Comparison of ENCODE assay signal across 1 cellular context in the genomic region with DNA sequence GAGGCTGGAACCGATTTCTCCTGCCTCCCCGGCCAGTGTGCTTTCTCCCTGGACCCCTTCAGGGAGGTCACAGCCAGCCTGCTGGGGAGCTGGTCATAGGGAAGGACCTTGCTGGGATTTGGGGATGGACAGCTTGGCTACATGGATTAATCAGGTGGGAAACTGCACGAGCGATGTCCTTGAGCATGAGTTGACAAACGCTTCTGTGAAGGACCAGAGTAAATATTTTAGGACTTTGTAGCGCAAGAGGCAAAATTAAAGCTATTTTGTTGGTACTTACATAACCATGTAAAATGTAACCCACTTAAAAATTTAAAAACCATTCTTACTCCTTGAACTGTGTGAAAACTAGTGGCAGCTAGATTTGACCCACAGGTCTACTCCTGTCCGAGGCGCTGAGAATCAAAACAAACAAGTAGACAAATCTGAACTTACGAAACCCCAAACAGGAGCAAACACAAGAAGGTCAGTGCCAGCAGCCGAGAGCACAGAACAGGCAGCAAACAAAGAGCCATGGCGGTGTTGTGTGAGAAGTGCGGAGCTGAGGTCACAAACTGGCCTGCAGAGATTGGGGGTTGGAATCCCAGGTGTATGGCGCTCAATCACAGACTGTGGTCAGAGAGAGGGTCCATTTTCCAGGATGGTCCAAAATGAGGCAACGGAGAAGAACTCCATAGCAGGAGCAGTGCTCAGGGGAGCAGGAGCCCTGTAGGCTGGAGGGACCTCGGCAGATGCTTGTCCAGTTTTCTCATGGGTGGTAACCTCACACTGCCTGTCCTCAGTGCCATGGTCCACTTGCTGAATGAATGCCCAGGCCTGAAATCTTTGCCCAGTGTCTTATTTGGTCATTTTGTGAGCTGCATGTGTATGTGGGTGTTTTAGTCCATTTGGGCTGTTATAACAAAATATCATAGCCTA.
TF ChIP-seq lines count a peak whose summit lies in the region.

No MANE protein-coding gene starts in this region.

TF ChIP-seq in HepG2, 621 proteins besides CTCF, POLR2A, EP300 and RAD21 (continued from another document and continues in another):
- TF ChIP-seq, protein P1, sequence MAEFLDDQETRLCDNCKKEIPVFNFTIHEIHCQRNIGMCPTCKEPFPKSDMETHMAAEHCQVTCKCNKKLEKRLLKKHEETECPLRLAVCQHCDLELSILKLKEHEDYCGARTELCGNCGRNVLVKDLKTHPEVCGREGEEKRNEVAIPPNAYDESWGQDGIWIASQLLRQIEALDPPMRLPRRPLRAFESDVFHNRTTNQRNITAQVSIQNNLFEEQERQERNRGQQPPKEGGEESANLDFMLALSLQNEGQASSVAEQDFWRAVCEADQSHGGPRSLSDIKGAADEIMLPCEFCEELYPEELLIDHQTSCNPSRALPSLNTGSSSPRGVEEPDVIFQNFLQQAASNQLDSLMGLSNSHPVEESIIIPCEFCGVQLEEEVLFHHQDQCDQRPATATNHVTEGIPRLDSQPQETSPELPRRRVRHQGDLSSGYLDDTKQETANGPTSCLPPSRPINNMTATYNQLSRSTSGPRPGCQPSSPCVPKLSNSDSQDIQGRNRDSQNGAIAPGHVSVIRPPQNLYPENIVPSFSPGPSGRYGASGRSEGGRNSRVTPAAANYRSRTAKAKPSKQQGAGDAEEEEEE (CRISPR knock-in tag; IDR thresholded peaks at IDR 0.05; ENCODE audit: borderline replicate concordance): no peak
- TF ChIP-seq THYN1 (CRISPR knock-in tag; IDR thresholded peaks at IDR 0.05; ENCODE audit: borderline replicate concordance, low read depth) (no peak), TEAD2 (CRISPR knock-in tag; IDR thresholded peaks at IDR 0.05) (no peak), ZNF501 (CRISPR knock-in tag; IDR thresholded peaks at IDR 0.05) (peak; percentile 62), HOXA3 (CRISPR knock-in tag; IDR thresholded peaks at IDR 0.05) (peak; percentile 61; the same call in 1 of the 2 replicates), NCOA2 (CRISPR knock-in tag; IDR thresholded peaks at IDR 0.05) (0 out of 2 replicates have a peak, but pooled peaks have one; percentile 18), FOXJ3 (CRISPR knock-in tag; IDR thresholded peaks at IDR 0.05; ENCODE audit: borderline replicate concordance) (peak; percentile 62), JUNB (CRISPR knock-in tag; IDR thresholded peaks at IDR 0.05; ENCODE audit: borderline replicate concordance) (no peak), FOXO1 (CRISPR knock-in tag; IDR thresholded peaks at IDR 0.05) (peak; percentile 28; the same call in 1 of the 2 replicates), KLF11 (CRISPR knock-in tag; IDR thresholded peaks at IDR 0.05) (no peak), GATAD2A (CRISPR knock-in tag; IDR thresholded peaks at IDR 0.05) (peak; percentile 66; the same call in 1 of the 2 replicates), LCORL (IDR thresholded peaks at IDR 0.05) (no peak), LCORL (CRISPR knock-in tag; IDR thresholded peaks at IDR 0.05) (peak; percentile 76), TARDBP (CRISPR knock-in tag; IDR thresholded peaks at IDR 0.05) (peak; percentile 49; the same call in 1 of the 2 replicates), ATRX (CRISPR knock-in tag; IDR thresholded peaks at IDR 0.05; ENCODE audit: borderline replicate concordance) (no peak), MYC (CRISPR knock-in tag; IDR thresholded peaks at IDR 0.05; ENCODE audit: borderline replicate concordance) (peak; percentile 26; the same call in 1 of the 2 replicates), ZNF569 (CRISPR knock-in tag; IDR thresholded peaks at IDR 0.05; ENCODE audit: borderline replicate concordance) (no peak), SAFB2 (CRISPR knock-in tag; IDR thresholded peaks at IDR 0.05; ENCODE audit: borderline replicate concordance, low read depth) (0 out of 2 replicates have a peak, but pooled peaks have one; percentile 53), NFYB (CRISPR knock-in tag; IDR thresholded peaks at IDR 0.05) (no peak), SOX5 (CRISPR knock-in tag; IDR thresholded peaks at IDR 0.05; ENCODE audit: borderline replicate concordance) (peak; percentile 62; the same call in 1 of the 2 replicates), HMG20B (CRISPR knock-in tag; conservative IDR thresholded peaks at IDR 0.05) (peak; percentile 80; the same call in 1 of the 2 replicates), ZNF644 (CRISPR knock-in tag; IDR thresholded peaks at IDR 0.05; ENCODE audit: low read depth) (peak; percentile 76), MED8 (CRISPR knock-in tag; IDR thresholded peaks at IDR 0.05; ENCODE audit: insufficient replicate concordance) (no peak), HNF4G (IDR thresholded peaks at IDR 0.05; ENCODE audit: borderline replicate concordance, low read depth, low read length) (0 out of 2 replicates have a peak, but pooled peaks have one; percentile 9), HNF4G (CRISPR knock-in tag; IDR thresholded peaks at IDR 0.05; ENCODE audit: borderline replicate concordance, low read depth) (no peak), ZNF350 (CRISPR knock-in tag; IDR thresholded peaks at IDR 0.05; ENCODE audit: borderline replicate concordance, low read depth) (peak; percentile 8; the same call in 1 of the 2 replicates), ZMYM2 (CRISPR knock-in tag; IDR thresholded peaks at IDR 0.05) (peak; percentile 39; the same call in 1 of the 2 replicates), ZNF274 (CRISPR knock-in tag; IDR thresholded peaks at IDR 0.05) (no peak), POGZ (CRISPR knock-in tag; IDR thresholded peaks at IDR 0.05) (peak; percentile 65; the same call in 1 of the 2 replicates), HDAC2 (CRISPR knock-in tag; IDR thresholded peaks at IDR 0.05) (peak; percentile 43; the same call in 1 of the 2 replicates)
- TF ChIP-seq, protein P2, sequence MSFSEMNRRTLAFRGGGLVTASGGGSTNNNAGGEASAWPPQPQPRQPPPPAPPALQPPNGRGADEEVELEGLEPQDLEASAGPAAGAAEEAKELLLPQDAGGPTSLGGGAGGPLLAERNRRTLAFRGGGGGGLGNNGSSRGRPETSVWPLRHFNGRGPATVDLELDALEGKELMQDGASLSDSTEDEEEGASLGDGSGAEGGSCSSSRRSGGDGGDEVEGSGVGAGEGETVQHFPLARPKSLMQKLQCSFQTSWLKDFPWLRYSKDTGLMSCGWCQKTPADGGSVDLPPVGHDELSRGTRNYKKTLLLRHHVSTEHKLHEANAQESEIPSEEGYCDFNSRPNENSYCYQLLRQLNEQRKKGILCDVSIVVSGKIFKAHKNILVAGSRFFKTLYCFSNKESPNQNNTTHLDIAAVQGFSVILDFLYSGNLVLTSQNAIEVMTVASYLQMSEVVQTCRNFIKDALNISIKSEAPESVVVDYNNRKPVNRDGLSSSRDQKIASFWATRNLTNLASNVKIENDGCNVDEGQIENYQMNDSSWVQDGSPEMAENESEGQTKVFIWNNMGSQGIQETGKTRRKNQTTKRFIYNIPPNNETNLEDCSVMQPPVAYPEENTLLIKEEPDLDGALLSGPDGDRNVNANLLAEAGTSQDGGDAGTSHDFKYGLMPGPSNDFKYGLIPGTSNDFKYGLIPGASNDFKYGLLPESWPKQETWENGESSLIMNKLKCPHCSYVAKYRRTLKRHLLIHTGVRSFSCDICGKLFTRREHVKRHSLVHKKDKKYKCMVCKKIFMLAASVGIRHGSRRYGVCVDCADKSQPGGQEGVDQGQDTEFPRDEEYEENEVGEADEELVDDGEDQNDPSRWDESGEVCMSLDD (CRISPR knock-in tag; IDR thresholded peaks at IDR 0.05; ENCODE audit: borderline replicate concordance): no peak
- TF ChIP-seq, protein P3, sequence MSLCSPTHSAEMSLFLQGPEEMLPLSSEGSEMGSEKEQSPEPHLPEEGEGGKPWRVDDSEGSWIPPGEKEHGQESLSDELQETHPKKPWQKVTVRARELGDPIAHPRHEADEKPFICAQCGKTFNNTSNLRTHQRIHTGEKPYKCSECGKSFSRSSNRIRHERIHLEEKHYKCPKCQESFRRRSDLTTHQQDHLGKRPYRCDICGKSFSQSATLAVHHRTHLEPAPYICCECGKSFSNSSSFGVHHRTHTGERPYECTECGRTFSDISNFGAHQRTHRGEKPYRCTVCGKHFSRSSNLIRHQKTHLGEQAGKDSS (CRISPR knock-in tag; IDR thresholded peaks at IDR 0.05; ENCODE audit: borderline replicate concordance, low read depth): 0 out of 2 replicates have a peak, but pooled peaks have one; percentile 57
- TF ChIP-seq, protein P4, sequence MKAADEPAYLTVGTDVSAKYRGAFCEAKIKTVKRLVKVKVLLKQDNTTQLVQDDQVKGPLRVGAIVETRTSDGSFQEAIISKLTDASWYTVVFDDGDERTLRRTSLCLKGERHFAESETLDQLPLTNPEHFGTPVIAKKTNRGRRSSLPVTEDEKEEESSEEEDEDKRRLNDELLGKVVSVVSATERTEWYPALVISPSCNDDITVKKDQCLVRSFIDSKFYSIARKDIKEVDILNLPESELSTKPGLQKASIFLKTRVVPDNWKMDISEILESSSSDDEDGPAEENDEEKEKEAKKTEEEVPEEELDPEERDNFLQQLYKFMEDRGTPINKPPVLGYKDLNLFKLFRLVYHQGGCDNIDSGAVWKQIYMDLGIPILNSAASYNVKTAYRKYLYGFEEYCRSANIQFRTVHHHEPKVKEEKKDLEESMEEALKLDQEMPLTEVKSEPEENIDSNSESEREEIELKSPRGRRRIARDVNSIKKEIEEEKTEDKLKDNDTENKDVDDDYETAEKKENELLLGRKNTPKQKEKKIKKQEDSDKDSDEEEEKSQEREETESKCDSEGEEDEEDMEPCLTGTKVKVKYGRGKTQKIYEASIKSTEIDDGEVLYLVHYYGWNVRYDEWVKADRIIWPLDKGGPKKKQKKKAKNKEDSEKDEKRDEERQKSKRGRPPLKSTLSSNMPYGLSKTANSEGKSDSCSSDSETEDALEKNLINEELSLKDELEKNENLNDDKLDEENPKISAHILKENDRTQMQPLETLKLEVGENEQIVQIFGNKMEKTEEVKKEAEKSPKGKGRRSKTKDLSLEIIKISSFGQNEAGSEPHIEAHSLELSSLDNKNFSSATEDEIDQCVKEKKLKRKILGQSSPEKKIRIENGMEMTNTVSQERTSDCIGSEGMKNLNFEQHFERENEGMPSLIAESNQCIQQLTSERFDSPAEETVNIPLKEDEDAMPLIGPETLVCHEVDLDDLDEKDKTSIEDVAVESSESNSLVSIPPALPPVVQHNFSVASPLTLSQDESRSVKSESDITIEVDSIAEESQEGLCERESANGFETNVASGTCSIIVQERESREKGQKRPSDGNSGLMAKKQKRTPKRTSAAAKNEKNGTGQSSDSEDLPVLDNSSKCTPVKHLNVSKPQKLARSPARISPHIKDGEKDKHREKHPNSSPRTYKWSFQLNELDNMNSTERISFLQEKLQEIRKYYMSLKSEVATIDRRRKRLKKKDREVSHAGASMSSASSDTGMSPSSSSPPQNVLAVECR (CRISPR knock-in tag; IDR thresholded peaks at IDR 0.05; ENCODE audit: borderline replicate concordance): no peak
- TF ChIP-seq, protein P5, sequence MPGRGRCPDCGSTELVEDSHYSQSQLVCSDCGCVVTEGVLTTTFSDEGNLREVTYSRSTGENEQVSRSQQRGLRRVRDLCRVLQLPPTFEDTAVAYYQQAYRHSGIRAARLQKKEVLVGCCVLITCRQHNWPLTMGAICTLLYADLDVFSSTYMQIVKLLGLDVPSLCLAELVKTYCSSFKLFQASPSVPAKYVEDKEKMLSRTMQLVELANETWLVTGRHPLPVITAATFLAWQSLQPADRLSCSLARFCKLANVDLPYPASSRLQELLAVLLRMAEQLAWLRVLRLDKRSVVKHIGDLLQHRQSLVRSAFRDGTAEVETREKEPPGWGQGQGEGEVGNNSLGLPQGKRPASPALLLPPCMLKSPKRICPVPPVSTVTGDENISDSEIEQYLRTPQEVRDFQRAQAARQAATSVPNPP (CRISPR knock-in tag; IDR thresholded peaks at IDR 0.05): no peak
- TF ChIP-seq, protein P6, sequence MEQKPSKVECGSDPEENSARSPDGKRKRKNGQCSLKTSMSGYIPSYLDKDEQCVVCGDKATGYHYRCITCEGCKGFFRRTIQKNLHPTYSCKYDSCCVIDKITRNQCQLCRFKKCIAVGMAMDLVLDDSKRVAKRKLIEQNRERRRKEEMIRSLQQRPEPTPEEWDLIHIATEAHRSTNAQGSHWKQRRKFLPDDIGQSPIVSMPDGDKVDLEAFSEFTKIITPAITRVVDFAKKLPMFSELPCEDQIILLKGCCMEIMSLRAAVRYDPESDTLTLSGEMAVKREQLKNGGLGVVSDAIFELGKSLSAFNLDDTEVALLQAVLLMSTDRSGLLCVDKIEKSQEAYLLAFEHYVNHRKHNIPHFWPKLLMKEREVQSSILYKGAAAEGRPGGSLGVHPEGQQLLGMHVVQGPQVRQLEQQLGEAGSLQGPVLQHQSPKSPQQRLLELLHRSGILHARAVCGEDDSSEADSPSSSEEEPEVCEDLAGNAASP (CRISPR knock-in tag; IDR thresholded peaks at IDR 0.05; ENCODE audit: borderline replicate concordance): peak; percentile 39; the same call in 1 of the 2 replicates
- TF ChIP-seq, protein P7, sequence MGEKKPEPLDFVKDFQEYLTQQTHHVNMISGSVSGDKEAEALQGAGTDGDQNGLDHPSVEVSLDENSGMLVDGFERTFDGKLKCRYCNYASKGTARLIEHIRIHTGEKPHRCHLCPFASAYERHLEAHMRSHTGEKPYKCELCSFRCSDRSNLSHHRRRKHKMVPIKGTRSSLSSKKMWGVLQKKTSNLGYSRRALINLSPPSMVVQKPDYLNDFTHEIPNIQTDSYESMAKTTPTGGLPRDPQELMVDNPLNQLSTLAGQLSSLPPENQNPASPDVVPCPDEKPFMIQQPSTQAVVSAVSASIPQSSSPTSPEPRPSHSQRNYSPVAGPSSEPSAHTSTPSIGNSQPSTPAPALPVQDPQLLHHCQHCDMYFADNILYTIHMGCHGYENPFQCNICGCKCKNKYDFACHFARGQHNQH (CRISPR knock-in tag; IDR thresholded peaks at IDR 0.05): peak; percentile 44; the same call in 1 of the 2 replicates
- TF ChIP-seq, protein P8, sequence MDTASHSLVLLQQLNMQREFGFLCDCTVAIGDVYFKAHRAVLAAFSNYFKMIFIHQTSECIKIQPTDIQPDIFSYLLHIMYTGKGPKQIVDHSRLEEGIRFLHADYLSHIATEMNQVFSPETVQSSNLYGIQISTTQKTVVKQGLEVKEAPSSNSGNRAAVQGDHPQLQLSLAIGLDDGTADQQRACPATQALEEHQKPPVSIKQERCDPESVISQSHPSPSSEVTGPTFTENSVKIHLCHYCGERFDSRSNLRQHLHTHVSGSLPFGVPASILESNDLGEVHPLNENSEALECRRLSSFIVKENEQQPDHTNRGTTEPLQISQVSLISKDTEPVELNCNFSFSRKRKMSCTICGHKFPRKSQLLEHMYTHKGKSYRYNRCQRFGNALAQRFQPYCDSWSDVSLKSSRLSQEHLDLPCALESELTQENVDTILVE (CRISPR knock-in tag; IDR thresholded peaks at IDR 0.05): 0 out of 2 replicates have a peak, but pooled peaks have one; percentile 30
- TF ChIP-seq, protein P9, sequence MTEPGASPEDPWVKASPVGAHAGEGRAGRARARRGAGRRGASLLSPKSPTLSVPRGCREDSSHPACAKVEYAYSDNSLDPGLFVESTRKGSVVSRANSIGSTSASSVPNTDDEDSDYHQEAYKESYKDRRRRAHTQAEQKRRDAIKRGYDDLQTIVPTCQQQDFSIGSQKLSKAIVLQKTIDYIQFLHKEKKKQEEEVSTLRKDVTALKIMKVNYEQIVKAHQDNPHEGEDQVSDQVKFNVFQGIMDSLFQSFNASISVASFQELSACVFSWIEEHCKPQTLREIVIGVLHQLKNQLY (CRISPR knock-in tag; IDR thresholded peaks at IDR 0.05): no peak
